In genomic region chr4:71186566-71187398, GRCh38 we compare ENCODE assay signal across 8 cellular contexts.
DNase-seq lines count a peak whose midpoint lies in the region; ATAC-seq and TF ChIP-seq lines count a peak whose summit lies in the region.

No MANE protein-coding gene starts in this region.

- H3K36me3 Mint-ChIP-seq in activated naive CD4-positive, alpha-beta T cell treated with anti-CD3 and anti-CD28 coated beads, Interleukin-2, amount 10 ng/mL, durations not matched to agents 7 days and 5 days, result peaks cover 1% of the 10 kb centered on the region
- no peaks in the 10 kb centered on the region for H3K36me3 Mint-ChIP-seq in glutamatergic neuron (ENCODE audit: unreplicated experiment)

- H3K4me1 Mint-ChIP-seq in activated naive CD4-positive, alpha-beta T cell treated with anti-CD3 and anti-CD28 coated beads, Interleukin-2, amount 10 ng/mL, durations not matched to agents 7 days and 5 days, result peaks cover 29% of the 10 kb centered on the region
- H3K4me1 Mint-ChIP-seq in glutamatergic neuron (ENCODE audit: low read depth, unreplicated experiment), result peaks cover 9% of the 10 kb centered on the region

- intact Hi-C loops in aorta (cut with DNase I), result loop anchor here (5.0 kb wide), 3 partner anchors 46 to 526 kb away; no protein-coding TSS in a partner anchor

- peak; percentile 43 for ATAC-seq in GM21737 (IDR thresholded peaks at IDR 0.05; ENCODE audit: unreplicated experiment)
- ATAC-seq in aorta (ENCODE audit: low FRiP score), result peak; percentile 94
- ATAC-seq in GM18861 (IDR thresholded peaks at IDR 0.05; ENCODE audit: unreplicated experiment), result no peak

- H3K27me3 ChIP-seq in neuron (ENCODE audit: insufficient read depth, low read length) (peaks cover 13% of the 10 kb centered on the region), aorta (ENCODE audit: control insufficient read depth in 1 of 2, insufficient read depth in 2 of 2, low read length in 1 of 2) (no peaks in the 10 kb centered on the region)

- H3K36me3 ChIP-seq in neuron (ENCODE audit: insufficient read depth, low read length) (no peaks in the 10 kb centered on the region), aorta (ENCODE audit: control insufficient read depth in 1 of 2, insufficient read depth in 2 of 2, low read length in 1 of 2) (no peaks in the 10 kb centered on the region)

- H3K4me1 ChIP-seq in neuron (ENCODE audit: insufficient read depth, low read length) (peaks cover 12% of the 10 kb centered on the region), aorta (ENCODE audit: control insufficient read depth in 1 of 2, insufficient read depth in 2 of 2, low read length in 2 of 2) (no peaks in the 10 kb centered on the region)

- peak overlapping the region in 1 of 2 donors; percentile 59 for H3K27ac ChIP-seq in aorta (ENCODE audit: low read depth in 1 of 2, low read length in 2 of 2)

- no peak for TF ChIP-seq CTCF in glutamatergic neuron (IDR thresholded peaks at IDR 0.05; ENCODE audit: partially characterized antibody, unreplicated experiment)

- H2AFZ ChIP-seq in neuron (ENCODE audit: low read depth, low read length), result peak overlapping the region; percentile 98

- no peak overlapping the region for H3K27ac Mint-ChIP-seq in activated naive CD4-positive, alpha-beta T cell treated with anti-CD3 and anti-CD28 coated beads, Interleukin-2, amount 10 ng/mL, durations not matched to agents 7 days and 5 days
- no peak overlapping the region for H3K27ac Mint-ChIP-seq in glutamatergic neuron (ENCODE audit: unreplicated experiment)

- CTCF ChIA-PET in activated naive CD4-positive, alpha-beta T cell treated with anti-CD3 and anti-CD28 coated beads, Interleukin-2, amount 10 ng/mL, durations not matched to agents 7 days and 5 days (lab: Charles Lee), result interaction anchor here (2.5 kb wide), 1 partner anchor 8 kb away, joined by 8 read pairs; no protein-coding TSS in a partner anchor

- H3K9me3 ChIP-seq in neuron (ENCODE audit: low read length) (no peaks in the 10 kb centered on the region), aorta (ENCODE audit: control insufficient read depth, low read length) (no peaks in the 10 kb centered on the region)

- DNase-seq in DMS79 (lab: John Stamatoyannopoulos, UW) (peak; percentile 2), NCI-H345 treated with DMSO at 0.1 percent for 48 hours (lab: John Stamatoyannopoulos, UW; ENCODE audit: unreplicated experiment) (peak; percentile 34), glutamatergic neuron (peak; percentile 52), aorta (peak; percentile 58 to 86)
- peak; percentile 40 for DNase-seq in activated naive CD4-positive, alpha-beta T cell treated with anti-CD3 and anti-CD28 coated beads, Interleukin-2, amount 10 ng/mL, durations not matched to agents 7 days and 5 days

- H3K4me3 ChIP-seq in neuron (ENCODE audit: low read length) (peak overlapping the region; percentile 80), aorta (ENCODE audit: low read length in 2 of 2) (peak overlapping the region; percentile 45 to 78)

- peak overlapping the region; percentile 81 for H3K4me3 Mint-ChIP-seq in activated naive CD4-positive, alpha-beta T cell treated with anti-CD3 and anti-CD28 coated beads, Interleukin-2, amount 10 ng/mL, durations not matched to agents 7 days and 5 days
- H3K4me3 Mint-ChIP-seq in glutamatergic neuron (ENCODE audit: unreplicated experiment), result peak overlapping the region; percentile 77

- 0 to 1% methylated on average over 71 to 105 of the region's 105 CpGs for WGBS in aorta, 2 donors

- H3K9me3 Mint-ChIP-seq in activated naive CD4-positive, alpha-beta T cell treated with anti-CD3 and anti-CD28 coated beads, Interleukin-2, amount 10 ng/mL, durations not matched to agents 7 days and 5 days, result no peaks in the 10 kb centered on the region
- H3K9me3 Mint-ChIP-seq in glutamatergic neuron (ENCODE audit: unreplicated experiment), result peaks cover 4% of the 10 kb centered on the region

- H3K27me3 Mint-ChIP-seq in activated naive CD4-positive, alpha-beta T cell treated with anti-CD3 and anti-CD28 coated beads, Interleukin-2, amount 10 ng/mL, durations not matched to agents 7 days and 5 days, result peaks cover 69% of the 10 kb centered on the region
- peaks cover 13% of the 10 kb centered on the region for H3K27me3 Mint-ChIP-seq in glutamatergic neuron (ENCODE audit: unreplicated experiment)

Comparison
In these comparisons a context has a peak if more than half of its experiments do, and no peak if none do; other contexts are left out.
1. DNase-seq: peak in every context shown above with its lines; median percentile 72 in aorta; 52 in glutamatergic neuron; 40 in activated naive CD4-positive, alpha-beta T cell treated with anti-CD3 and anti-CD28 coated beads, Interleukin-2, amount 10 ng/mL, durations not matched to agents 7 days and 5 days; 34 in NCI-H345 treated with DMSO at 0.1 percent for 48 hours; 2 in DMS79.